ENCODE assay signal across 22 cellular contexts in genomic region chr2:139674577-139674976, GRCh38.
"Had no signal": no experiment of that assay in that cellular context is flagged by ENCODE, and none has a peak within 500 bp of the region (broad histone marks: within the 10 kb centered on the region; RNA-seq: fewer than 3 reads in every experiment).

No MANE protein-coding gene starts in this region.

- DNase-seq: activated CD4-positive, alpha-beta memory T cell treated with anti-CD3 and anti-CD28 coated beads, Interleukin-2, amount 10 ng/mL, durations not matched to agents 7 days and 5 days; activated CD4-positive, alpha-beta T cell treated with anti-CD3 and anti-CD28 coated beads for 1 hour; activated CD4-positive, alpha-beta T cell treated with anti-CD3 and anti-CD28 coated beads for 4 hours; activated CD4-positive, alpha-beta T cell treated with anti-CD3 and anti-CD28 coated beads, Interleukin-2, amount 10 ng/mL, durations not matched to agents 7 days and 5 days; activated CD4-positive, alpha-beta T cell treated with anti-CD3 and anti-CD28 coated beads, Interleukin-2, amount 50 U/mL, for 4 hours; activated CD8-positive, alpha-beta memory T cell treated with anti-CD3 and anti-CD28 coated beads, Interleukin-2, amount 50 U/mL, for 48 hours; activated gamma-delta T cell treated with Interleukin-2 at 50 U/mL for 16 hours; activated naive CD4-positive, alpha-beta T cell treated with anti-CD3 and anti-CD28 coated beads, Interleukin-2, amount 50 U/mL, for 16 hours; activated naive CD4-positive, alpha-beta T cell treated with Interleukin-2 at 50 U/mL for 16 hours; activated T-cell treated with anti-CD3 and anti-CD28 coated beads for 4 hours; activated T-cell treated with anti-CD3 and anti-CD28 coated beads, Interleukin-2, amount 50 U/mL, for 24 hours; activated T-cell treated with anti-CD3 and anti-CD28 coated beads, Interleukin-2, amount 50 U/mL, for 72 hours; amniotic stem cell; anterior cingulate cortex; brain microvascular endothelial cell; effector CD8-positive, alpha-beta T cell; foreskin fibroblast; head of caudate nucleus; T-helper 1 cell; T-helper 17 cell; T1000 had no signal

- ATAC-seq: activated T-cell treated with anti-CD3 and anti-CD28 coated beads, Interleukin-2, amount 50 U/mL, for 72 hours; esophagus mucosa; T-helper 17 cell had no signal

- H3K36me3 ChIP-seq: brain microvascular endothelial cell had no signal

- H3K27me3 ChIP-seq: brain microvascular endothelial cell had no signal

- H3K27ac ChIP-seq: brain microvascular endothelial cell had no signal
